8 cellular contexts compared by ENCODE assay signal in the genomic region with DNA sequence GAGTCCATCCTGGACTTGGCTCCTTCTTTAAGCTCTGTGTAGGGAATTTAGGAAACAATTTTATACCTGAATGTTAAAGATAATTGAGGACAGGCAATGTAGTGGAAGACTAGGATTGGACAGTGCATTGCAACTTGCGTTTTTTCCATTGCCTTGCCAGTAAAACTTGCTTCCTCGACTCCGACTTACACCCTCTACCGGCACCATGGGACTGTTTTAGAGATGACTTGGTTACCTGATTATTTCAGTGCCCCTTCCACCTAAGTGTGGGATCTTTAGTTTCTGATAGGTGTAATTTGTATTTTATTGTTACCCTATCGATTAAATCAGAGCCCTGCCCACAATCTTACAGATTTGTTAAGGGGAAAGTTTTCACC. TPM values are rescaled to one million over a fixed set of nuclear protein-coding genes. Genes with fewer than 3 reads are reported as not detected.
DNase-seq lines count a peak whose midpoint lies in the region; ATAC-seq, FAIRE-seq and TF ChIP-seq lines count a peak whose summit lies in the region.

No MANE protein-coding gene starts in this region.

- H3K9ac ChIP-seq in OCI-LY1 (ENCODE audit: low read length) = peak overlapping the region; percentile 87

- H3K4me3 ChIP-seq in AG04449 (ENCODE audit: low read depth, low read length) (peak overlapping the region; percentile 75), OCI-LY1 (ENCODE audit: low read depth, low read length, poor library complexity, severe bottlenecking) (peak overlapping the region; percentile 97)
- peak overlapping the region; percentile 97 for H3K4me3 ChIP-seq in naive thymus-derived CD4-positive, alpha-beta T cell (ENCODE audit: low read length)

- no peaks in the 10 kb centered on the region for H3K27me3 Mint-ChIP-seq in naive thymus-derived CD4-positive, alpha-beta T cell

- H3K27me3 ChIP-seq in OCI-LY1 (ENCODE audit: insufficient read depth, low read length) = no peaks in the 10 kb centered on the region
- no peaks in the 10 kb centered on the region for H3K27me3 ChIP-seq in naive thymus-derived CD4-positive, alpha-beta T cell (ENCODE audit: control insufficient read depth in 2 of 2, insufficient read depth in 2 of 2, low read length in 2 of 2)

- DNase-seq in AG04449 (ENCODE audit: low read depth, low spot score) (no peak), dermis blood vessel endothelial cell (peak; percentile 39)
- peak in 5 of 9 donors; percentile 8 to 13 (median 12) for DNase-seq in naive thymus-derived CD4-positive, alpha-beta T cell

- CTCF ChIA-PET in AG04449 (lab: Yijun Ruan, JAX) = interaction anchor here (0.7 to 7.0 kb wide), 5 partner anchors 13 to 89 kb away, joined by 3 to 62 read pairs (median 5); no protein-coding TSS in a partner anchor
- CTCF ChIA-PET in naive thymus-derived CD4-positive, alpha-beta T cell (lab: Charles Lee) = interaction anchor here (1.0 to 1.1 kb wide), 2 partner anchors 27 to 148 kb away, joined by 3 to 4 read pairs; a partner anchor contains a TSS

- H3K36me3 ChIP-seq in OCI-LY1 (ENCODE audit: insufficient read depth, low read length) = peaks cover 10% of the 10 kb centered on the region; the same call in 1 of the 2 replicates
- H3K36me3 ChIP-seq in naive thymus-derived CD4-positive, alpha-beta T cell (ENCODE audit: control insufficient read depth in 2 of 3, insufficient read depth in 3 of 3, low read length in 3 of 3) = no peaks in the 10 kb centered on the region

- peaks cover 16% of the 10 kb centered on the region for H3K4me1 ChIP-seq in OCI-LY1 (ENCODE audit: insufficient read depth, low read length, severe bottlenecking)
- H3K4me1 ChIP-seq in naive thymus-derived CD4-positive, alpha-beta T cell (ENCODE audit: control insufficient read depth in 2 of 2, insufficient read depth in 2 of 2, low read length in 2 of 2) = peaks cover 11 to 12% of the 10 kb centered on the region in 2 donors

- H3K79me2 ChIP-seq in OCI-LY1 (ENCODE audit: insufficient read depth, low read length) = peaks cover 42% of the 10 kb centered on the region

- peak overlapping the region; percentile 93 for H3K4me2 ChIP-seq in OCI-LY1 (ENCODE audit: low read length)

- no peak overlapping the region for H3K27ac ChIP-seq in OCI-LY1 (ENCODE audit: low read depth, low read length, poor library complexity, severe bottlenecking)
- H3K27ac ChIP-seq in naive thymus-derived CD4-positive, alpha-beta T cell (ENCODE audit: low read depth, low read length) = peak overlapping the region; percentile 86

- peak overlapping the region; percentile 79 to 97 (median 94) for H3K4me3 Mint-ChIP-seq in naive thymus-derived CD4-positive, alpha-beta T cell

- POLR2A ChIA-PET in AG04449 (lab: Yijun Ruan, JAX) = interaction anchor here (0.8 to 2.5 kb wide), 2 partner anchors 58 to 67 kb away, joined by 6 read pairs; no protein-coding TSS in a partner anchor
- POLR2A ChIA-PET in naive thymus-derived CD4-positive, alpha-beta T cell (lab: Charles Lee) = interaction anchor here (0.8 to 2.6 kb wide), 11 partner anchors 30 to 630 kb away, joined by 3 to 15 read pairs (median 5); a partner anchor contains a TSS

- ATAC-seq in naive thymus-derived CD4-positive, alpha-beta T cell = no peak
- ATAC-seq in GM18867 (IDR thresholded peaks at IDR 0.05; ENCODE audit: unreplicated experiment) (no peak), GM21723 (IDR thresholded peaks at IDR 0.05; ENCODE audit: unreplicated experiment) (no peak), GM18873 (IDR thresholded peaks at IDR 0.05; ENCODE audit: low FRiP score, unreplicated experiment) (no peak)

- peak; percentile 81 for FAIRE-seq in G401.6 (lab: Jason Lieb, UNC)

- intact Hi-C loops in naive thymus-derived CD4-positive, alpha-beta T cell (cut with micrococcal nuclease) = loop anchor here (2.0 to 5.0 kb wide), 8 partner anchors 13 to 1908 kb away; a partner anchor contains a TSS

- H3F3A ChIP-seq in OCI-LY1 (ENCODE audit: insufficient read depth, low read length) = no peaks in the 10 kb centered on the region

- peak overlapping the region in 8 of 9 donors; percentile 87 to 96 (median 92) for H3K27ac Mint-ChIP-seq in naive thymus-derived CD4-positive, alpha-beta T cell

- TF ChIP-seq CTCF in AG04449 (IDR thresholded peaks at IDR 0.05; ENCODE audit: insufficient read depth, low read length, missing control alignments) (peak; percentile 20), OCI-LY1 (IDR thresholded peaks at IDR 0.05; ENCODE audit: low read length) (peak; percentile 26; the same call in 1 of the 2 replicates)

- H3K36me3 Mint-ChIP-seq in naive thymus-derived CD4-positive, alpha-beta T cell = no peaks in the 10 kb centered on the region

- H3K9me3 ChIP-seq in OCI-LY1 (ENCODE audit: low read length) = no peaks in the 10 kb centered on the region
- H3K9me3 ChIP-seq in naive thymus-derived CD4-positive, alpha-beta T cell (ENCODE audit: control insufficient read depth in 2 of 3, low read length in 3 of 3) = no peaks in the 10 kb centered on the region

- H3K9me2 ChIP-seq in OCI-LY1 (ENCODE audit: low read depth, low read length) = no peaks in the 10 kb centered on the region

- no peaks in the 10 kb centered on the region for H4K20me1 ChIP-seq in OCI-LY1 (ENCODE audit: insufficient read depth, low read length)

- H2AFZ ChIP-seq in OCI-LY1 (ENCODE audit: low read length) = no peak overlapping the region

- H3K9me3 Mint-ChIP-seq in naive thymus-derived CD4-positive, alpha-beta T cell = peaks cover 0 to 1% (median 0%) of the 10 kb centered on the region in 11 donors

- peaks cover 2 to 40% (median 32%) of the 10 kb centered on the region in 7 donors for H3K4me1 Mint-ChIP-seq in naive thymus-derived CD4-positive, alpha-beta T cell

RNA-seq across cellular contexts. Expression of a gene that starts 1.2 kb away (rescaled TPM):
- 25.7 and 39.5 TPM in 2 replicates for total RNA-seq in dermis blood vessel endothelial cell
- total RNA-seq in naive thymus-derived CD4-positive, alpha-beta T cell = 10 to 100 TPM; 59.2 to 71.8 (median 62.6) TPM
- polyA plus RNA-seq in naive thymus-derived CD4-positive, alpha-beta T cell = 10 to 100 TPM; 54.7 to 56.8 TPM
